ENCODE assay signal across 15 cellular contexts in genomic region chr5:72723584-72723983, GRCh38.
"Had no signal": no experiment of that assay in that cellular context is flagged by ENCODE, and none has a peak within 500 bp of the region (broad histone marks: within the 10 kb centered on the region; RNA-seq: fewer than 3 reads in every experiment).

No MANE protein-coding gene starts in this region.

- H3K4me3 ChIP-seq: dorsolateral prefrontal cortex, lower lobe of right lung, prostate gland, right lobe of liver had no signal

- H3K4me3 Mint-ChIP-seq: activated CD4-positive, alpha-beta memory T cell treated with anti-CD3 and anti-CD28 coated beads, Interleukin-2, amount 10 ng/mL, durations not matched to agents 7 days and 5 days; activated T-cell treated with anti-CD3 and anti-CD28 coated beads, Interleukin-2, amount 50 U/mL, for 24 hours; neural crest cell; stimulated activated naive CD8-positive, alpha-beta T cell treated with anti-CD3 and anti-CD28 coated beads, Interleukin-15, amount 100 ng/mL, for 72 hours; T-helper 17 cell; type B pancreatic cell had no signal

- H3K27ac Mint-ChIP-seq: activated CD4-positive, alpha-beta memory T cell treated with anti-CD3 and anti-CD28 coated beads, Interleukin-2, amount 10 ng/mL, durations not matched to agents 7 days and 5 days; activated T-cell treated with anti-CD3 and anti-CD28 coated beads, Interleukin-2, amount 50 U/mL, for 24 hours; stimulated activated naive CD8-positive, alpha-beta T cell treated with anti-CD3 and anti-CD28 coated beads, Interleukin-15, amount 100 ng/mL, for 72 hours; T-helper 17 cell; type B pancreatic cell had no signal

- H3K9me3 ChIP-seq: lower lobe of right lung, prostate gland, right lobe of liver had no signal

- H3K9me3 Mint-ChIP-seq: activated CD4-positive, alpha-beta memory T cell treated with anti-CD3 and anti-CD28 coated beads, Interleukin-2, amount 10 ng/mL, durations not matched to agents 7 days and 5 days; activated T-cell treated with anti-CD3 and anti-CD28 coated beads, Interleukin-2, amount 50 U/mL, for 24 hours; neural crest cell; stimulated activated naive CD8-positive, alpha-beta T cell treated with anti-CD3 and anti-CD28 coated beads, Interleukin-15, amount 100 ng/mL, for 72 hours had no signal

- H3K27me3 ChIP-seq: right lobe of liver had no signal

- H3K36me3 ChIP-seq: lower lobe of right lung, prostate gland, right lobe of liver, WERI-Rb-1 had no signal

- H3K27me3 Mint-ChIP-seq: activated CD4-positive, alpha-beta memory T cell treated with anti-CD3 and anti-CD28 coated beads, Interleukin-2, amount 10 ng/mL, durations not matched to agents 7 days and 5 days; type B pancreatic cell had no signal

- H3K4me1 Mint-ChIP-seq: activated CD4-positive, alpha-beta memory T cell treated with anti-CD3 and anti-CD28 coated beads, Interleukin-2, amount 10 ng/mL, durations not matched to agents 7 days and 5 days; neural crest cell; stimulated activated naive CD8-positive, alpha-beta T cell treated with anti-CD3 and anti-CD28 coated beads, Interleukin-15, amount 100 ng/mL, for 72 hours; T-helper 17 cell had no signal

- DNase-seq: activated CD4-positive, alpha-beta memory T cell treated with anti-CD3 and anti-CD28 coated beads, Interleukin-2, amount 10 ng/mL, durations not matched to agents 7 days and 5 days; activated naive CD4-positive, alpha-beta T cell treated with anti-CD3 and anti-CD28 coated beads, Interleukin-2, amount 50 U/mL, for 16 hours; activated T-cell treated with anti-CD3 and anti-CD28 coated beads, Interleukin-2, amount 50 U/mL, for 24 hours; dorsolateral prefrontal cortex; foreskin melanocyte; head of caudate nucleus; lower lobe of right lung; midbrain; right lobe of liver; stimulated activated naive CD8-positive, alpha-beta T cell treated with anti-CD3 and anti-CD28 coated beads, Interleukin-15, amount 100 ng/mL, for 72 hours; T-helper 17 cell; WERI-Rb-1 had no signal

- H3K27ac ChIP-seq: dorsolateral prefrontal cortex, lower lobe of right lung, prostate gland, right lobe of liver had no signal

- H3K4me1 ChIP-seq: lower lobe of right lung, prostate gland, right lobe of liver had no signal

- ATAC-seq: lower lobe of right lung; right lobe of liver; stimulated activated naive CD8-positive, alpha-beta T cell treated with anti-CD3 and anti-CD28 coated beads, Interleukin-15, amount 100 ng/mL, for 72 hours; T-helper 17 cell had no signal
